27 cellular contexts compared by ENCODE assay signal in the genomic region with DNA sequence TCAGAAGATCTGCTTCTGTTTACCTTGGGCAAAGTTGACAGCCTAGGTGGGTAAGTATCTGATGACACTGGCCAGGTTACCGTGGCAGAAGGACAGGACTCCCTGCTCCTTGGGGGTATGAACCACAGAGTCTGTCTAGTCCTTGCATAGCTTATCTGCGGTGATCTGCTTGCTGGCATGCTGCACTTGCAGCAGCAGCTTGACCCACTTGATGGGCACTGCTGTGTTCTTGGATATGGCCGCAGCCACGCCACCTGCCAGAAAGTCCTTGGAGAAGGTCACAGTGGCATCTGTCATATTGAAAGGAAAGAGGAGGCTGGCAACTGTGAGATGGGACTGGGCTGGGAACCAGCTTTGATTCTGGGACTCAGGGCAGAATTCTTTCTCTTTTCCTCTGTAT.
"Had no signal": no experiment of that assay in that cellular context is flagged by ENCODE, and none has a peak within 500 bp of the region (broad histone marks: within the 10 kb centered on the region; RNA-seq: fewer than 3 reads in every experiment).

No MANE protein-coding gene starts in this region.

- H3K9me3 ChIP-seq: colonic mucosa, esophagus muscularis mucosa, gastroesophageal sphincter, heart right ventricle, left lung, mucosa of descending colon, neutrophil, pancreas, prostate gland, right atrium auricular region, stomach, thyroid gland, vagina had no signal

- DNase-seq: colonic mucosa; dermis blood vessel endothelial cell; effector memory CD4-positive, alpha-beta T cell; foreskin keratinocyte; heart right ventricle; hippocampal formation; left cardiac atrium; left lung; mesenchymal stem cell; mucosa of descending colon; naive thymus-derived CD4-positive, alpha-beta T cell; pancreas; stimulated activated CD4-positive, alpha-beta T cell treated with anti-CD3 and anti-CD28 coated beads, Interleukin-12 subunit alpha, Interleukin-12 subunit beta, amount 100 ng/mL, for 4 hours; stimulated activated CD4-positive, alpha-beta T cell treated with anti-CD3 and anti-CD28 coated beads, Interleukin-1b, Interleukin-23, amount 100 ng/mL, for 48 hours; stimulated activated CD4-positive, alpha-beta T cell treated with anti-CD3 and anti-CD28 coated beads, Interleukin-4, amount 100 ng/mL, for 1 hour; stimulated activated CD8-positive, alpha-beta memory T cell treated with anti-CD3 and anti-CD28 coated beads, Interleukin-4, amount 100 ng/mL, for 48 hours; stimulated activated naive CD4-positive, alpha-beta T cell treated with Interleukin-2 at 50 U/mL for 16 hours; stomach; thyroid gland; trophoblast cell had no signal

- H3K27me3 ChIP-seq: colonic mucosa, right atrium auricular region, thyroid gland, vagina had no signal

- H3K27ac ChIP-seq: colonic mucosa, esophagus muscularis mucosa, foreskin keratinocyte, gastroesophageal sphincter, heart right ventricle, left lung, neutrophil, pancreas, prostate gland, right atrium auricular region, stomach, thyroid gland, vagina had no signal

- H3K36me3 ChIP-seq: colonic mucosa, esophagus muscularis mucosa, gastroesophageal sphincter, heart right ventricle, left lung, neutrophil, pancreas, prostate gland, right atrium auricular region, stomach, thyroid gland, vagina had no signal

- H3K4me3 ChIP-seq: colonic mucosa, esophagus muscularis mucosa, gastroesophageal sphincter, heart right ventricle, left lung, mucosa of descending colon, pancreas, prostate gland, right atrium auricular region, smooth muscle cell, stomach, thyroid gland, vagina had no signal
